In the genomic region with DNA sequence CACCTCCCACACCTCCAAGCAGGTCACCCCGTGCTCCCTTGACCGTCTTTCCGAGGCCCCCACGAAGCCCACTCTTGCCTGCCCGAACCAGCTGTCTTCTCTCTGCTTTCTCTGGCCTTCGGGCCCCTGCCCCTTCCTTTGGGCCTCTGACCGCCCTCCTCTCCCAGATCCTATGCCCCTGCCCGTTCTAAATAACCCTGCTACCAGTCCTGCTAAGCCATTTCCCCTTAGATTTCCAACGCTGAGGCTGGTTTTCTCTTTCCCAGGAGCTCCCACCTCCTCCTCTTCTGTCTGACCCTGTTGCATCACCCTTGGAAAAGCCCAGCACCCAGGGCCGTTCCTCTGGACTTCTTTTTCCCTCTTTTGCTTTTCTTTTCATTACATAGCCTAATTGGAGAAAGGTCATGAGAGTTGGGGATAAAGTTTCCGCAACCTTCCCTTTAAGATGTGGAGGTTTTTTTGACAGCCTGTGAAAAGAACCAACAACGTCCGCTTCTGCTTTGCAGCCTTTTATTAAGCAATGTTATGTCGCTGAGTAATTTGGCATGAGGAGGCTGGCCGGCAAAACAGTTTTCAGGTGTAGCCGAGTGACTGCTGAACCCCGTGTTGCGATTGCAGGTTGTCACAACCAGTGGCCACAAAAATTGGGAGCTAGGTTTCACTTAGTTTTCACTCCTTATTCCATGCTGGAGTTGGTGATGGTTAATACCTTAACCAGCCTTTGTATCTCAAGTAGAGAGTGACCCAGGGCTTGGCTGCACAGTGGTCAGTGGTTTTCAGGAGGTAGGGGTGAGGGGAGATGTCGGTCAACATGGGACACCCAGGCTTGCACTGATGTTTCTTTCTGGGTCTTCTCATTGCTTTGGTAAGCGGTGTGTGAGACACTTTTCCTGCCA, we compare ENCODE assay signal across 8 cellular contexts.
A peak's percentile ranks its signal among the peaks of the same experiment; 100 is the strongest.
DNase-seq lines count a peak whose midpoint lies in the region; ATAC-seq and TF ChIP-seq lines count a peak whose summit lies in the region.

No MANE protein-coding gene starts in this region.

- POLR2A ChIA-PET in RWPE1 (lab: Yijun Ruan, JAX; ENCODE audit: low non-redundant PET): no interaction called here

- TF ChIP-seq CTCF in RWPE1 (conservative IDR thresholded peaks at IDR 0.05; ENCODE audit: low read depth): no peak

- peak; percentile 7 for DNase-seq in activated T-cell treated with anti-CD3 and anti-CD28 coated beads for 24 hours (ENCODE audit: low read depth)
- DNase-seq in activated T-cell treated with anti-CD3 and anti-CD28 coated beads, Interleukin-2, amount 50 U/mL, for 1 hour: no peak
- DNase-seq in RWPE1 (ENCODE audit: low spot score): peak; percentile 66
- DNase-seq in caudate nucleus (lab: John Stamatoyannopoulos, UW): peak in 20 of 61 donors; percentile 4 to 51 (median 26)
- peak; percentile 81 for DNase-seq in iris pigment epithelial cell (ENCODE audit: low read depth)
- peak; percentile 31 for DNase-seq in stimulated activated CD8-positive, alpha-beta memory T cell treated with anti-CD3 and anti-CD28 coated beads, Interleukin-4, amount 100 ng/mL, for 48 hours
- no peak for DNase-seq in NCI-H187 treated with DMSO at 0.1 percent for 48 hours (lab: John Stamatoyannopoulos, UW)

- CTCF ChIA-PET in RWPE1 (lab: Yijun Ruan, JAX): interaction anchor here (0.6 to 1.4 kb wide), 3 partner anchors 26 to 414 kb away, joined by 3 to 9 read pairs (median 4); no protein-coding TSS in a partner anchor

- peak; percentile 11 for ATAC-seq in HG03342 (IDR thresholded peaks at IDR 0.05; ENCODE audit: unreplicated experiment)

- H3K27ac ChIP-seq in RWPE1: peak overlapping the region; percentile 81
- H3K27ac ChIP-seq in caudate nucleus (ENCODE audit: low read depth, low read length): peak overlapping the region; percentile 76

Comparison
In these comparisons a context has a peak if more than half of its experiments do, and no peak if none do; other contexts are left out.
1. DNase-seq: peak in activated T-cell treated with anti-CD3 and anti-CD28 coated beads for 24 hours (single experiment), RWPE1 (single experiment), iris pigment epithelial cell (single experiment) and stimulated activated CD8-positive, alpha-beta memory T cell treated with anti-CD3 and anti-CD28 coated beads, Interleukin-4, amount 100 ng/mL, for 48 hours (single experiment); none in activated T-cell treated with anti-CD3 and anti-CD28 coated beads, Interleukin-2, amount 50 U/mL, for 1 hour (single experiment) and NCI-H187 treated with DMSO at 0.1 percent for 48 hours (single experiment).